Comparison of ENCODE assay signal across 17 cellular contexts in genomic region chr5:151024894-151025606, GRCh38. TPM values are rescaled to one million over a fixed set of nuclear protein-coding genes. Genes with fewer than 3 reads are reported as not detected.
DNase-seq lines count a peak whose midpoint lies in the region; ATAC-seq and TF ChIP-seq lines count a peak whose summit lies in the region.
"Had no signal": no experiment of that assay in that cellular context is flagged by ENCODE, and none has a peak within 500 bp of the region (broad histone marks: within the 10 kb centered on the region; RNA-seq: fewer than 3 reads in every experiment).

No MANE protein-coding gene starts in this region.

- 94% methylated on average over 10 of the region's 11 CpGs for WGBS in mesenchymal stem cell
- 92 to 93% methylated on average over 11 of the region's 11 CpGs for WGBS in tibial nerve, 2 donors

- H2AK5ac ChIP-seq in mesenchymal stem cell (ENCODE audit: low read length, severe bottlenecking) = no peak overlapping the region

- H3K4ac ChIP-seq in mesenchymal stem cell (ENCODE audit: low read depth in 1 of 2, low read length in 2 of 2) = no peak overlapping the region

- H4K91ac ChIP-seq in mesenchymal stem cell (ENCODE audit: low read length) = no peak overlapping the region

- no peak for TF ChIP-seq CTCF in RWPE2 (IDR thresholded peaks at IDR 0.05; ENCODE audit: poor library complexity, severe bottlenecking)
- TF ChIP-seq CTCF in coronary artery (IDR thresholded peaks at IDR 0.05) = no peak
- TF ChIP-seq CTCF in tibial nerve (IDR thresholded peaks at IDR 0.05) = no peak
- TF ChIP-seq CTCF in GM10266 (IDR thresholded peaks at IDR 0.05; ENCODE audit: control insufficient read depth, insufficient read depth, low read depth, missing control alignments) = no peak

- peak in 1 of 2 donors; percentile 8 for TF ChIP-seq POLR2A in tibial nerve (IDR thresholded peaks at IDR 0.05)

- H3K9me3 ChIP-seq in RWPE2 (ENCODE audit: severe bottlenecking) (no peaks in the 10 kb centered on the region), mesenchymal stem cell (ENCODE audit: control insufficient read depth, low read length) (no peaks in the 10 kb centered on the region), tibial nerve (no peaks in the 10 kb centered on the region)
- H3K9me3 ChIP-seq: colonic mucosa, HAP-1 had no signal

- peaks cover 33% of the 10 kb centered on the region for H3K4me1 ChIP-seq in RWPE2 (ENCODE audit: insufficient read depth, poor library complexity, severe bottlenecking)
- peaks cover 21% of the 10 kb centered on the region for H3K4me1 ChIP-seq in mesenchymal stem cell (ENCODE audit: control insufficient read depth, insufficient read depth, low read depth, low read length)
- H3K4me1 ChIP-seq in tibial nerve = peaks cover 0 to 65% (median 42%) of the 10 kb centered on the region in 4 donors

- no peak overlapping the region for H2BK5ac ChIP-seq in mesenchymal stem cell (ENCODE audit: low read depth, low read length, poor library complexity, severe bottlenecking)

- H2AFZ ChIP-seq in mesenchymal stem cell (ENCODE audit: low read depth, low read length) = no peak overlapping the region

- no peaks in the 10 kb centered on the region for H3K27me3 ChIP-seq in RWPE2 (ENCODE audit: insufficient read depth, poor library complexity, severe bottlenecking)
- no peaks in the 10 kb centered on the region for H3K27me3 ChIP-seq in mesenchymal stem cell (ENCODE audit: control insufficient read depth in 1 of 2, insufficient read depth in 1 of 2, low read length in 2 of 2)
- H3K27me3 ChIP-seq in tibial nerve = no peaks in the 10 kb centered on the region
- H3K27me3 ChIP-seq: colonic mucosa had no signal

- no peak overlapping the region for H3K18ac ChIP-seq in mesenchymal stem cell (ENCODE audit: low read depth in 1 of 2, low read length in 2 of 2)

- peaks cover 12% of the 10 kb centered on the region for H3K79me1 ChIP-seq in mesenchymal stem cell (replicated peaks; ENCODE audit: low read length, poor library complexity, severe bottlenecking)

- no peak overlapping the region for H4K8ac ChIP-seq in mesenchymal stem cell (ENCODE audit: low read length)

- ATAC-seq in RWPE2 (ENCODE audit: low read depth) (no peak), GM18861 (IDR thresholded peaks at IDR 0.05; ENCODE audit: unreplicated experiment) (no peak)
- ATAC-seq: natural killer cell treated with Interleukin-12 subunit alpha and Interleukin-12 subunit beta and Interleukin-15 and Interleukin-18, amount 100 ng/mL, for 72 hours had no signal

- no peak overlapping the region for H2BK15ac ChIP-seq in mesenchymal stem cell (ENCODE audit: low read depth, poor library complexity, severe bottlenecking)

- no peak overlapping the region for H2BK120ac ChIP-seq in mesenchymal stem cell (ENCODE audit: low read depth, low read length)

- DNase-seq in RWPE2 (ENCODE audit: low spot score) = no peak
- no peak for DNase-seq in coronary artery (ENCODE audit: low spot score)
- DNase-seq in mesenchymal stem cell = no peak
- DNase-seq in tibial nerve (ENCODE audit: low spot score in 2 of 2) = no peak
- no peak for DNase-seq in GM10266 (ENCODE audit: extremely low spot score)
- DNase-seq in NCI-H2196 (lab: John Stamatoyannopoulos, UW; ENCODE audit: unreplicated experiment) = no peak
- DNase-seq: activated CD4-positive, alpha-beta T cell treated with anti-CD3 and anti-CD28 coated beads, Interleukin-2, amount 10 ng/mL, durations not matched to agents 7 days and 5 days; activated naive CD4-positive, alpha-beta T cell treated with anti-CD3 and anti-CD28 coated beads for 36 hours; AML-193; colonic mucosa; COR-L47; NCI-H1930; stimulated activated CD4-positive, alpha-beta T cell treated with anti-CD3 and anti-CD28 coated beads, Interleukin-15, amount 100 ng/mL, for 24 hours; stimulated activated naive CD4-positive, alpha-beta T cell treated with Interleukin-2 at 50 U/mL for 16 hours had no signal

- H3K4me2 ChIP-seq in mesenchymal stem cell (ENCODE audit: low read length, poor library complexity, severe bottlenecking) = no peak overlapping the region

- H3K27ac ChIP-seq in RWPE2 (ENCODE audit: poor library complexity, severe bottlenecking) (peak overlapping the region; percentile 66), coronary artery (peak overlapping the region; percentile 94 to 97), mesenchymal stem cell (ENCODE audit: low read length, poor library complexity, severe bottlenecking) (no peak overlapping the region), tibial nerve (peak overlapping the region; percentile 84 to 95 (median 89))
- H3K27ac ChIP-seq: colonic mucosa had no signal

- H3K23ac ChIP-seq in mesenchymal stem cell (ENCODE audit: low read length in 2 of 2) = no peak overlapping the region

- peak overlapping the region; percentile 29 for H3K9ac ChIP-seq in mesenchymal stem cell (ENCODE audit: low read length)

- H2BK12ac ChIP-seq in mesenchymal stem cell (ENCODE audit: low read length in 2 of 2) = no peak overlapping the region

- peak in 1 of 2 donors; percentile 69 for TF ChIP-seq EP300 in tibial nerve (IDR thresholded peaks at IDR 0.05)

- H3K36me3 ChIP-seq in RWPE2 (ENCODE audit: low read depth) (peaks cover 22% of the 10 kb centered on the region), mesenchymal stem cell (ENCODE audit: control insufficient read depth in 1 of 2, insufficient read depth in 2 of 2, low read depth in 1 of 2, low read length in 2 of 2) (peaks cover 60 to 65% of the 10 kb centered on the region in 2 experiments), tibial nerve (peaks cover 8 to 96% (median 18%) of the 10 kb centered on the region in 3 donors)
- H3K36me3 ChIP-seq: colonic mucosa had no signal

- no peak overlapping the region for H3K14ac ChIP-seq in mesenchymal stem cell (ENCODE audit: low read length in 2 of 2)

- H3K4me3 ChIP-seq in RWPE2 (ENCODE audit: severe bottlenecking) (no peak overlapping the region), coronary artery (peak overlapping the region; percentile 85), mesenchymal stem cell (ENCODE audit: insufficient read depth in 1 of 2, low read depth in 1 of 2, low read length in 2 of 2) (peak overlapping the region in 1 of 2 experiments; percentile 47), tibial nerve (peak overlapping the region; percentile 58 to 95 (median 86))
- H3K4me3 ChIP-seq: colonic mucosa, HAP-1 had no signal

RNA-seq across cellular contexts. Expression of gene GPX3, which starts 4.7 kb away (rescaled TPM):
- 39.2 TPM for polyA plus RNA-seq in mesenchymal stem cell (2013, experiment 1 of 2)
- polyA plus RNA-seq in mesenchymal stem cell (2013, experiment 2 of 2) = 40.8 TPM
- 1,000 to 10,000 TPM; 3,864 to 9,036 (median 5,113) TPM for total RNA-seq in tibial nerve
- total RNA-seq: activated CD4-positive, alpha-beta T cell treated with anti-CD3 and anti-CD28 coated beads, Interleukin-2, amount 10 ng/mL, durations not matched to agents 7 days and 5 days; activated naive CD4-positive, alpha-beta T cell treated with anti-CD3 and anti-CD28 coated beads for 36 hours; natural killer cell treated with Interleukin-12 subunit alpha and Interleukin-12 subunit beta and Interleukin-15 and Interleukin-18, amount 100 ng/mL, for 72 hours had no signal

RNA-seq across cellular contexts. Expression of gene TNIP1, which starts 55.8 kb away (rescaled TPM):
- polyA plus RNA-seq in mesenchymal stem cell (2013, experiment 1 of 2) = 50.6 TPM
- 50.3 TPM for polyA plus RNA-seq in mesenchymal stem cell (2013, experiment 2 of 2)
- total RNA-seq in tibial nerve = 100 to 1,000 TPM in 1 of 4 donors, 10 to 100 TPM in 3; 91.2 to 108 (median 94.3) TPM
